In genomic region chr17:48878920-48879898, GRCh38 we compare ENCODE assay signal across 9 cellular contexts. TPM values are rescaled to one million over a fixed set of nuclear protein-coding genes. Genes with fewer than 3 reads are reported as not detected.
DNase-seq lines count a peak whose midpoint lies in the region; ATAC-seq and TF ChIP-seq lines count a peak whose summit lies in the region.
"Had no signal": no experiment of that assay in that cellular context is flagged by ENCODE, and none has a peak within 500 bp of the region (broad histone marks: within the 10 kb centered on the region; RNA-seq: fewer than 3 reads in every experiment).

No MANE protein-coding gene starts in this region.

- 11 to 18% methylated on average over 9 to 12 of the region's 12 CpGs for WGBS in gastroesophageal sphincter (ENCODE audit: low coverage in 1 of 2), 2 donors

- peaks cover 12% of the 10 kb centered on the region for H3K4me1 Mint-ChIP-seq in activated T-helper 2 cell treated with anti-CD3 and anti-CD28 coated beads, Interferon-gamma antibody, Interleukin-2, Interleukin-4, amounts not matched to agents 10 μg/mL and 5 μg/mL and 100 μg/mL, durations not matched to agents 14 hours and 24 hours and 36 hours (ENCODE audit: low read depth)
- no peaks in the 10 kb centered on the region for H3K4me1 Mint-ChIP-seq in osteocyte (ENCODE audit: unreplicated experiment)

- H3K36me3 Mint-ChIP-seq in activated T-helper 2 cell treated with anti-CD3 and anti-CD28 coated beads, Interferon-gamma antibody, Interleukin-2, Interleukin-4, amounts not matched to agents 10 μg/mL and 5 μg/mL and 100 μg/mL, durations not matched to agents 14 hours and 24 hours and 36 hours (ENCODE audit: low read depth): no peaks in the 10 kb centered on the region
- H3K36me3 Mint-ChIP-seq in osteocyte (ENCODE audit: unreplicated experiment): no peaks in the 10 kb centered on the region

- no peak overlapping the region for H3K27ac Mint-ChIP-seq in activated T-helper 2 cell treated with anti-CD3 and anti-CD28 coated beads, Interferon-gamma antibody, Interleukin-2, Interleukin-4, amounts not matched to agents 10 μg/mL and 5 μg/mL and 100 μg/mL, durations not matched to agents 14 hours and 24 hours and 36 hours
- no peak overlapping the region for H3K27ac Mint-ChIP-seq in osteocyte (ENCODE audit: unreplicated experiment)
- H3K27ac Mint-ChIP-seq: dendritic cell treated with granulocyte-macrophage colony-stimulating factor and Interleukin-4, amounts not matched to agents 40 ng/mL and 50 ng/mL, for 4 days had no signal

- no peak overlapping the region for H3K4me3 ChIP-seq in GM06990 (replicated peaks; ENCODE audit: low read depth, low read length)
- no peak overlapping the region for H3K4me3 ChIP-seq in NB4 (ENCODE audit: low read depth, low read length)
- no peak overlapping the region for H3K4me3 ChIP-seq in gastroesophageal sphincter

- intact Hi-C loops in activated T-helper 2 cell treated with anti-CD3 and anti-CD28 coated beads, Interferon-gamma antibody, Interleukin-2, Interleukin-4, amounts not matched to agents 10 μg/mL and 5 μg/mL and 100 μg/mL, durations not matched to agents 14 hours and 24 hours and 36 hours (cut with micrococcal nuclease): loop anchor here (1.0 to 5.0 kb wide), 4 partner anchors 42 to 202 kb away; no protein-coding TSS in a partner anchor

- H3K27me3 ChIP-seq in GM06990 (replicated peaks; ENCODE audit: control insufficient read depth, insufficient read depth, low read length): no peaks in the 10 kb centered on the region
- peaks cover 31% of the 10 kb centered on the region for H3K27me3 ChIP-seq in gastroesophageal sphincter

- H3K27me3 Mint-ChIP-seq in activated T-helper 2 cell treated with anti-CD3 and anti-CD28 coated beads, Interferon-gamma antibody, Interleukin-2, Interleukin-4, amounts not matched to agents 10 μg/mL and 5 μg/mL and 100 μg/mL, durations not matched to agents 14 hours and 24 hours and 36 hours (ENCODE audit: low read depth): peaks cover 3% of the 10 kb centered on the region
- peaks cover 6% of the 10 kb centered on the region for H3K27me3 Mint-ChIP-seq in osteocyte (ENCODE audit: unreplicated experiment)

- no peak for TF ChIP-seq EP300 in gastroesophageal sphincter (IDR thresholded peaks at IDR 0.05)

- no peak overlapping the region for H3K4me3 Mint-ChIP-seq in activated T-helper 2 cell treated with anti-CD3 and anti-CD28 coated beads, Interferon-gamma antibody, Interleukin-2, Interleukin-4, amounts not matched to agents 10 μg/mL and 5 μg/mL and 100 μg/mL, durations not matched to agents 14 hours and 24 hours and 36 hours (ENCODE audit: low read depth)
- H3K4me3 Mint-ChIP-seq in osteocyte (ENCODE audit: unreplicated experiment): no peak overlapping the region
- H3K4me3 Mint-ChIP-seq: dendritic cell treated with granulocyte-macrophage colony-stimulating factor and Interleukin-4, amounts not matched to agents 40 ng/mL and 50 ng/mL, for 4 days had no signal

- no peak for DNase-seq in GM06990 (ENCODE audit: extremely low read depth, insufficient read length)
- DNase-seq in NB4 (ENCODE audit: low read depth): peak; percentile 77
- peak; percentile 46 to 59 for DNase-seq in SHP77 (lab: John Stamatoyannopoulos, UW)
- DNase-seq in activated T-helper 2 cell treated with anti-CD3 and anti-CD28 coated beads, Interferon-gamma antibody, Interleukin-2, Interleukin-4, amounts not matched to agents 10 μg/mL and 5 μg/mL and 100 μg/mL, durations not matched to agents 14 hours and 24 hours and 36 hours (ENCODE audit: low spot score): peak; percentile 52
- no peak for DNase-seq in osteocyte (ENCODE audit: extremely low spot score, unreplicated experiment)

- no peaks in the 10 kb centered on the region for H3K9me3 ChIP-seq in gastroesophageal sphincter

- no peak for TF ChIP-seq POLR2A in NB4 (IDR thresholded peaks at IDR 0.05; ENCODE audit: extremely low read depth, insufficient read length)
- TF ChIP-seq POLR2A in gastroesophageal sphincter (IDR thresholded peaks at IDR 0.05): no peak

- no peaks in the 10 kb centered on the region for H3K36me3 ChIP-seq in GM06990 (ENCODE audit: control insufficient read depth, insufficient read depth, low read length)
- no peaks in the 10 kb centered on the region for H3K36me3 ChIP-seq in gastroesophageal sphincter

- ATAC-seq in gastroesophageal sphincter (peak; percentile 74), HG02852 (IDR thresholded peaks at IDR 0.05; ENCODE audit: unreplicated experiment) (no peak), GM21619 (IDR thresholded peaks at IDR 0.05; ENCODE audit: unreplicated experiment) (no peak)

- TF ChIP-seq CTCF in GM06990 (IDR thresholded peaks at IDR 0.05; ENCODE audit: insufficient read depth, low read length, poor library complexity, severe bottlenecking) (peak; percentile 94), NB4 (IDR thresholded peaks at IDR 0.05; ENCODE audit: low read depth, low read length) (peak; percentile 95), gastroesophageal sphincter (IDR thresholded peaks at IDR 0.05) (peak; percentile 86 to 94 (median 88)), osteocyte (IDR thresholded peaks at IDR 0.05) (peak; percentile 92)

- H3K4me1 ChIP-seq in gastroesophageal sphincter: peaks cover 0 to 8% (median 0%) of the 10 kb centered on the region in 3 donors

- H3K27ac ChIP-seq in gastroesophageal sphincter: no peak overlapping the region

- H3K9me3 Mint-ChIP-seq in activated T-helper 2 cell treated with anti-CD3 and anti-CD28 coated beads, Interferon-gamma antibody, Interleukin-2, Interleukin-4, amounts not matched to agents 10 μg/mL and 5 μg/mL and 100 μg/mL, durations not matched to agents 14 hours and 24 hours and 36 hours: no peaks in the 10 kb centered on the region
- no peaks in the 10 kb centered on the region for H3K9me3 Mint-ChIP-seq in osteocyte (ENCODE audit: unreplicated experiment)
- H3K9me3 Mint-ChIP-seq: dendritic cell treated with granulocyte-macrophage colony-stimulating factor and Interleukin-4, amounts not matched to agents 40 ng/mL and 50 ng/mL, for 4 days had no signal

RNA-seq across cellular contexts. Expression of gene ATP5MC1, which starts 13.4 kb away (rescaled TPM):
- total RNA-seq in activated T-helper 2 cell treated with anti-CD3 and anti-CD28 coated beads, Interferon-gamma antibody, Interleukin-2, Interleukin-4, amounts not matched to agents 10 μg/mL and 5 μg/mL and 100 μg/mL, durations not matched to agents 14 hours and 24 hours and 36 hours: 153 and 156 TPM in 2 replicates
- total RNA-seq in gastroesophageal sphincter: 100 to 1,000 TPM in 1 of 4 donors, 10 to 100 TPM in 3; 65.0 to 112 (median 82.7) TPM
- total RNA-seq in osteocyte: 42.3 and 44.2 TPM in 2 replicates

RNA-seq across cellular contexts. Expression of gene UBE2Z, which starts 29.0 kb away (rescaled TPM):
- 81.3 and 85.2 TPM in 2 replicates for total RNA-seq in activated T-helper 2 cell treated with anti-CD3 and anti-CD28 coated beads, Interferon-gamma antibody, Interleukin-2, Interleukin-4, amounts not matched to agents 10 μg/mL and 5 μg/mL and 100 μg/mL, durations not matched to agents 14 hours and 24 hours and 36 hours
- total RNA-seq in gastroesophageal sphincter (10 to 100 TPM; 52.1 to 73.7 (median 60.4) TPM), osteocyte (100 and 102 TPM in 2 replicates)

RNA-seq across cellular contexts. Expression of gene CALCOCO2, which starts 48.4 kb away (rescaled TPM):
- 51.7 and 53.7 TPM in 2 replicates for total RNA-seq in activated T-helper 2 cell treated with anti-CD3 and anti-CD28 coated beads, Interferon-gamma antibody, Interleukin-2, Interleukin-4, amounts not matched to agents 10 μg/mL and 5 μg/mL and 100 μg/mL, durations not matched to agents 14 hours and 24 hours and 36 hours
- total RNA-seq in gastroesophageal sphincter (100 to 1,000 TPM; 177 to 244 (median 227) TPM), osteocyte (94.4 and 102 TPM in 2 replicates)

Comparison
In these comparisons a context has a peak if more than half of its experiments do, and no peak if none do; other contexts are left out.
1. DNase-seq: peak in NB4 (single experiment), SHP77 (2 of 2) and activated T-helper 2 cell treated with anti-CD3 and anti-CD28 coated beads, Interferon-gamma antibody, Interleukin-2, Interleukin-4, amounts not matched to agents 10 μg/mL and 5 μg/mL and 100 μg/mL, durations not matched to agents 14 hours and 24 hours and 36 hours (single experiment); none in GM06990 (single experiment) and osteocyte (single experiment).
2. Peak in every context shown above with its lines, with median percentiles within 50 percentile points of each other: CTCF ChIP-seq.